ENCODE assay signal across 8 cellular contexts in genomic region chr2:95207111-95207961, GRCh38. TPM values are rescaled to one million over a fixed set of nuclear protein-coding genes. Genes with fewer than 3 reads are reported as not detected.
DNase-seq lines count a peak whose midpoint lies in the region; ATAC-seq and TF ChIP-seq lines count a peak whose summit lies in the region.

Gene ZNF892 (plus strand): TSS chr2:95207521. CDS start chr2:95207816, 295 bp downstream.

- peaks cover 20% of the 10 kb centered on the region for H3K9me3 ChIP-seq in CD4-positive, alpha-beta T cell (ENCODE audit: control insufficient read depth, low read length)

- H3K36me3 Mint-ChIP-seq in CD4-positive, alpha-beta T cell (ENCODE audit: low read depth), result peaks cover 65% of the 10 kb centered on the region

- peak; percentile 95 for ATAC-seq in CD4-positive, alpha-beta T cell (ENCODE audit: poor library complexity)
- ATAC-seq in GM19328 (IDR thresholded peaks at IDR 0.05; ENCODE audit: unreplicated experiment), result peak; percentile 93
- peak; percentile 93 for ATAC-seq in HG03469 (IDR thresholded peaks at IDR 0.05; ENCODE audit: unreplicated experiment)

- H3K27ac ChIP-seq in CD4-positive, alpha-beta T cell (ENCODE audit: low read depth, low read length), result peak within 1 kb of the TSS; percentile 63

- no peaks in the 10 kb centered on the region for H3K27me3 Mint-ChIP-seq in CD4-positive, alpha-beta T cell

- DNase-seq in CD4-positive, alpha-beta T cell, result peak; percentile 55 to 82 (median 68)
- DNase-seq in NCI-H748 (lab: John Stamatoyannopoulos, UW; ENCODE audit: unreplicated experiment) (peak; percentile 91), medulla oblongata (ENCODE audit: extremely low spot score) (peak; percentile 90)
- DNase-seq in activated CD8-positive, alpha-beta memory T cell treated with anti-CD3 and anti-CD28 coated beads for 1 hour (ENCODE audit: extremely low read depth in 1 of 2, low read depth in 1 of 2), result peak; percentile 28 to 71
- peak; percentile 53 for DNase-seq in effector CD8-positive, alpha-beta T cell (lab: John Stamatoyannopoulos, UW)
- peak; percentile 56 to 82 (median 68) for DNase-seq in stimulated activated CD4-positive, alpha-beta T cell treated with anti-CD3 and anti-CD28 coated beads, TNF-alpha, amount 100 ng/mL, for 48 hours (ENCODE audit: low read depth in 3 of 3)

- H3K4me3 Mint-ChIP-seq in CD4-positive, alpha-beta T cell, result peak within 1 kb of the TSS; percentile 95

- peaks cover 8% of the 10 kb centered on the region for H3K9me3 Mint-ChIP-seq in CD4-positive, alpha-beta T cell

- H3K27ac Mint-ChIP-seq in CD4-positive, alpha-beta T cell, result peak within 1 kb of the TSS; percentile 80

- CTCF ChIA-PET in CD4-positive, alpha-beta T cell (lab: Charles Lee), result no interaction called here

- TF ChIP-seq CTCF in CD4-positive, alpha-beta T cell (IDR thresholded peaks at IDR 0.05), result peak; percentile 61

- POLR2A ChIA-PET in CD4-positive, alpha-beta T cell (lab: Charles Lee), result no interaction called here

- intact Hi-C loops in CD4-positive, alpha-beta T cell (cut with DNase I, micrococcal nuclease), result loop anchor here (1.0 to 5.0 kb wide), 5 partner anchors 42 to 195 kb away; partner anchors contain the start of genes ZNF2 (in 2 of the 2) and FAHD2A (in 1 of the 2)

- H3K27me3 ChIP-seq in CD4-positive, alpha-beta T cell (ENCODE audit: control insufficient read depth, insufficient read depth, low read length), result no peaks in the 10 kb centered on the region

- peaks cover 29% of the 10 kb centered on the region for H3K4me1 Mint-ChIP-seq in CD4-positive, alpha-beta T cell (ENCODE audit: low read depth)

RNA-seq across cellular contexts. Expression of gene ZNF892, which starts in this region (rescaled TPM):
- 1 to 10 TPM in 1 of 2 experiments, under 1 TPM in 1; 0.82 to 1.1 TPM for total RNA-seq in CD4-positive, alpha-beta T cell

Comparison
In these comparisons a context has a peak if more than half of its experiments do, and no peak if none do; other contexts are left out.
1. Peak in every context shown above with its lines: DNase-seq, ATAC-seq and H3K27ac ChIP-seq.